10 cellular contexts compared by ENCODE assay signal in the genomic region with DNA sequence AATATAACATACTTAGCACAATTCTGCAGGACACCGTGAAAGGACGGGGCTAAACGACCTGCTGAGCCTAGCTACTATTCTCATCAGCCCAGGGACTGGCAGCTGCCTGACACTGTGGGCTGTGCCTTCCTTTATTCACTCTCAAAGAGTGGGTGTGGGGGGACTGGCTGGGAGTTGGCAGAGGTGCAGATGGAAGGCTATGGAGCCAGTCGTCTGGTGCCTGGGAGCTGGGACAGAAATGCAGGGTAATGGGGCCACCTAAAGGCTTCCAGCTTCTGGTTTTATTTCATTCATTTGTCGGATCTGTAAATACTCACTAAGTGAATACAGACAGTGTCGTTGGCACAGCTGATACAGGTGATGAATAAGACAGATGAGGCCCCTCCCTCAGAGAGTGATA. TPM values are rescaled to one million over a fixed set of nuclear protein-coding genes. Genes with fewer than 3 reads are reported as not detected.
A peak's percentile ranks its signal among the peaks of the same experiment; 100 is the strongest.
DNase-seq lines count a peak whose midpoint lies in the region; ATAC-seq, FAIRE-seq and TF ChIP-seq lines count a peak whose summit lies in the region.
"Had no signal": no experiment of that assay in that cellular context is flagged by ENCODE, and none has a peak within 500 bp of the region (broad histone marks: within the 10 kb centered on the region; RNA-seq: fewer than 3 reads in every experiment).

No MANE protein-coding gene starts in this region.

- H3K9me3 ChIP-seq in RWPE2 (ENCODE audit: severe bottlenecking) (no peaks in the 10 kb centered on the region), cardiac muscle cell (ENCODE audit: low read depth) (no peaks in the 10 kb centered on the region), small intestine (ENCODE audit: control insufficient read depth, low read depth) (no peaks in the 10 kb centered on the region), PC-9 (ENCODE audit: insufficient read depth, low read depth) (no peaks in the 10 kb centered on the region)

- H3K27ac ChIP-seq in RWPE2 (ENCODE audit: poor library complexity, severe bottlenecking) (no peak overlapping the region), cardiac muscle cell (peak overlapping the region; percentile 54), small intestine (ENCODE audit: low read depth in 1 of 2, low read length in 1 of 2) (no peak overlapping the region), PC-9 (no peak overlapping the region)

- no peaks in the 10 kb centered on the region for H3F3A ChIP-seq in PC-9 (ENCODE audit: insufficient read depth, low read depth)

- POLR2A ChIA-PET in PC-9 (lab: Charles Lee; ENCODE audit: unreplicated experiment), result no interaction called here

- no TSS peak for BruUV-seq in PC-9 (replicated peaks; lab: Mats Ljungman, UMichigan)

- H3K27me3 ChIP-seq in RWPE2 (ENCODE audit: insufficient read depth, poor library complexity, severe bottlenecking) (no peaks in the 10 kb centered on the region), cardiac muscle cell (no peaks in the 10 kb centered on the region), small intestine (ENCODE audit: control insufficient read depth in 2 of 2, insufficient read depth in 2 of 2, low read length in 2 of 2) (no peaks in the 10 kb centered on the region), PC-9 (ENCODE audit: insufficient read depth, low read depth) (no peaks in the 10 kb centered on the region)

- H3K4me1 ChIP-seq in RWPE2 (ENCODE audit: insufficient read depth, poor library complexity, severe bottlenecking) (no peaks in the 10 kb centered on the region), cardiac muscle cell (ENCODE audit: low read depth) (peaks cover 12% of the 10 kb centered on the region), small intestine (ENCODE audit: control insufficient read depth in 2 of 2, insufficient read depth in 1 of 2, low read depth in 1 of 2, low read length in 1 of 2) (peaks cover 0 to 5% of the 10 kb centered on the region in 2 donors), PC-9 (replicated peaks; ENCODE audit: insufficient read depth) (no peaks in the 10 kb centered on the region)

- no peaks in the 10 kb centered on the region for H4K20me1 ChIP-seq in PC-9 (ENCODE audit: insufficient read depth)

- H3K4me3 ChIP-seq in RWPE2 (ENCODE audit: severe bottlenecking) (no peak overlapping the region), cardiac muscle cell (no peak overlapping the region), small intestine (ENCODE audit: low read depth in 1 of 2, low read length in 2 of 2) (no peak overlapping the region), PC-9 (no peak overlapping the region)
- H3K4me3 ChIP-seq: lung had no signal

- TF ChIP-seq CTCF in RWPE2 (IDR thresholded peaks at IDR 0.05; ENCODE audit: poor library complexity, severe bottlenecking) (no peak), cardiac muscle cell (IDR thresholded peaks at IDR 0.05; ENCODE audit: low read depth, low read length) (no peak), PC-9 (conservative IDR thresholded peaks at IDR 0.05) (no peak)

- ATAC-seq in RWPE2 (ENCODE audit: low read depth), result 0 out of 3 replicates have a peak, but pooled peaks have one; percentile 23

- no peak overlapping the region for H3K4me2 ChIP-seq in PC-9

- no peak overlapping the region for H2AFZ ChIP-seq in PC-9

- H3K36me3 ChIP-seq in RWPE2 (ENCODE audit: low read depth), result no peaks in the 10 kb centered on the region
- no peaks in the 10 kb centered on the region for H3K36me3 ChIP-seq in cardiac muscle cell
- peaks cover 0 to 6% of the 10 kb centered on the region in 2 donors for H3K36me3 ChIP-seq in small intestine (ENCODE audit: control insufficient read depth in 2 of 2, insufficient read depth in 2 of 2, low read length in 2 of 2)
- peaks cover 2% of the 10 kb centered on the region; the same call in 1 of the 2 replicates for H3K36me3 ChIP-seq in PC-9 (ENCODE audit: low read depth)

- no peaks in the 10 kb centered on the region for H3K79me2 ChIP-seq in PC-9 (ENCODE audit: low read depth)

- H3K9me2 ChIP-seq in PC-9 (ENCODE audit: insufficient read depth), result no peaks in the 10 kb centered on the region

- no peak for FAIRE-seq in small intestine (lab: Jason Lieb, UNC)

- WGBS in small intestine, 3 donors, result 36 to 55% (median 53%) methylated on average over 6 of the region's 6 CpGs

- CTCF ChIA-PET in PC-9 (lab: Charles Lee), result no interaction called here

- DNase-seq in SHP77 (lab: John Stamatoyannopoulos, UW), result peak; percentile 9 to 20
- DNase-seq in SHP77 treated with DMSO at 0.1 percent for 48 hours (lab: John Stamatoyannopoulos, UW), result no peak
- DNase-seq in RWPE2 (ENCODE audit: low spot score), result no peak
- no peak for DNase-seq in cardiac muscle cell (ENCODE audit: low read depth in 1 of 2, low spot score in 1 of 2)
- DNase-seq in small intestine, result peak; percentile 33
- no peak for DNase-seq in stimulated activated CD8-positive, alpha-beta memory T cell treated with anti-CD3 and anti-CD28 coated beads, Interleukin-4, amount 100 ng/mL, for 48 hours
- DNase-seq in PC-9, result no peak
- no peak for DNase-seq in EL
- DNase-seq: ACHN had no signal

- intact Hi-C loops in PC-9 (cut with micrococcal nuclease; ENCODE audit: unreplicated experiment), result no loop called here

RNA-seq across cellular contexts. Expression of gene NFU1, which starts 56.0 kb away (rescaled TPM):
- total RNA-seq in cardiac muscle cell (78.8 and 82.6 TPM in 2 replicates), PC-9 (2021) (29.3 and 35.1 TPM in 2 replicates)
- polyA plus RNA-seq in cardiac muscle cell (129 and 131 TPM in 2 replicates), small intestine (10 to 100 TPM; 45.4 to 60.8 (median 46.7) TPM)

Comparison
In these comparisons a context has a peak if more than half of its experiments do, and no peak if none do; other contexts are left out.
1. DNase-seq: peak in SHP77 (2 of 2) and small intestine (single experiment); none in SHP77 treated with DMSO at 0.1 percent for 48 hours (single experiment), RWPE2 (single experiment), cardiac muscle cell (0 of 2), stimulated activated CD8-positive, alpha-beta memory T cell treated with anti-CD3 and anti-CD28 coated beads, Interleukin-4, amount 100 ng/mL, for 48 hours (single experiment), PC-9 (0 of 2) and EL (single experiment).